In genomic region chr11:17972987-17973386, GRCh38 we compare ENCODE assay signal across 8 cellular contexts. TPM values are rescaled to one million over a fixed set of nuclear protein-coding genes. Genes with fewer than 3 reads are reported as not detected.
A peak's percentile ranks its signal among the peaks of the same experiment; 100 is the strongest.
DNase-seq lines count a peak whose midpoint lies in the region; ATAC-seq and TF ChIP-seq lines count a peak whose summit lies in the region.

No MANE protein-coding gene starts in this region.

- peaks cover 14% of the 10 kb centered on the region for H3K36me3 ChIP-seq in OCI-LY3 (replicated peaks; ENCODE audit: low read depth, low read length)
- H3K36me3 ChIP-seq in neural cell (ENCODE audit: insufficient read depth, low read length), result peaks cover 16% of the 10 kb centered on the region

- no peaks in the 10 kb centered on the region for H3F3A ChIP-seq in neural cell (ENCODE audit: insufficient read depth, low read length, poor library complexity, severe bottlenecking)

- peak; percentile 44 for TF ChIP-seq RAD21 in neural cell (conservative IDR thresholded peaks at IDR 0.05)

- H3K4me2 ChIP-seq in OCI-LY3 (ENCODE audit: low read length), result no peak overlapping the region
- no peak overlapping the region for H3K4me2 ChIP-seq in neural cell (ENCODE audit: low read length)

- no peaks in the 10 kb centered on the region for H3K9me2 ChIP-seq in neural cell (ENCODE audit: insufficient read depth, low read length)

- ATAC-seq in HG02885 (IDR thresholded peaks at IDR 0.05; ENCODE audit: poor library complexity, unreplicated experiment) (no peak), HG03460 (IDR thresholded peaks at IDR 0.05; ENCODE audit: unreplicated experiment) (no peak)

- H2AFZ ChIP-seq in OCI-LY3 (ENCODE audit: low read depth, low read length) (no peak overlapping the region), neural cell (ENCODE audit: low read depth, low read length) (no peak overlapping the region)

- TF ChIP-seq CTCF in OCI-LY3 (IDR thresholded peaks at IDR 0.05; ENCODE audit: low read depth, low read length), result peak; percentile 45; the same call in 1 of the 2 replicates
- TF ChIP-seq CTCF in epithelial cell of esophagus (IDR thresholded peaks at IDR 0.05; ENCODE audit: insufficient read depth, low read depth, low read length, missing control alignments), result peak; percentile 87
- TF ChIP-seq CTCF in neural cell (IDR thresholded peaks at IDR 0.05; ENCODE audit: poor library complexity, severe bottlenecking), result peak; percentile 50

- H3K4me1 ChIP-seq in OCI-LY3 (ENCODE audit: low read length), result no peaks in the 10 kb centered on the region

- H3K27ac ChIP-seq in OCI-LY3 (ENCODE audit: low read length) (no peak overlapping the region), neural cell (ENCODE audit: low read length) (no peak overlapping the region)

- H3K4me3 ChIP-seq in OCI-LY3 (ENCODE audit: low read length) (no peak overlapping the region), epithelial cell of esophagus (ENCODE audit: low read length) (no peak overlapping the region), neural cell (ENCODE audit: low read length) (no peak overlapping the region)

- H3K27me3 ChIP-seq in OCI-LY3 (ENCODE audit: low read depth, low read length) (no peaks in the 10 kb centered on the region), neural cell (ENCODE audit: insufficient read depth, low read depth, low read length) (no peaks in the 10 kb centered on the region)

- no peaks in the 10 kb centered on the region for H3K9me3 ChIP-seq in OCI-LY3 (ENCODE audit: insufficient read depth, low read length)
- peaks cover 5% of the 10 kb centered on the region for H3K9me3 ChIP-seq in neural cell (ENCODE audit: low read length)

- H4K20me1 ChIP-seq in OCI-LY3 (ENCODE audit: insufficient read depth, low read length) (no peaks in the 10 kb centered on the region), neural cell (ENCODE audit: insufficient read depth) (no peaks in the 10 kb centered on the region)

- no peak for TF ChIP-seq EP300 in neural cell (conservative IDR thresholded peaks at IDR 0.05; ENCODE audit: poor library complexity, severe bottlenecking)

- H3K79me2 ChIP-seq in OCI-LY3 (ENCODE audit: low read length) (no peaks in the 10 kb centered on the region), neural cell (replicated peaks; ENCODE audit: insufficient read depth, low read length) (no peaks in the 10 kb centered on the region)

- H3K9ac ChIP-seq in OCI-LY3 (ENCODE audit: low read length) (no peak overlapping the region), neural cell (ENCODE audit: low read length) (no peak overlapping the region)

- DNase-seq in NK-92 treated with Interleukin-12 subunit alpha and Interleukin-12 subunit beta, amount 100 ng/mL, for 24 hours (lab: John Stamatoyannopoulos, UW), result peak; percentile 3
- no peak for DNase-seq in NK-92 (lab: John Stamatoyannopoulos, UW; ENCODE audit: unreplicated experiment)
- peak; percentile 97 for DNase-seq in epithelial cell of esophagus (ENCODE audit: low read depth)
- DNase-seq in activated gamma-delta T cell treated with Interleukin-2 at 50 U/mL for 16 hours, result no peak

TF ChIP-seq in neural cell, 6 proteins besides CTCF, POLR2A, EP300 and RAD21:
- TF ChIP-seq SMC3 (conservative IDR thresholded peaks at IDR 0.05; ENCODE audit: poor library complexity) (peak; percentile 56), POLR2AphosphoS5 (IDR thresholded peaks at IDR 0.05) (no peak)

RNA-seq across cellular contexts. Expression of gene SERGEF, which starts 39.9 kb away (rescaled TPM):
- 49.6 and 60.0 TPM in 2 replicates for polyA plus RNA-seq in neural cell
- 50.6 TPM in 2 replicates for polyA minus RNA-seq in neural cell

Comparison
In these comparisons a context has a peak if more than half of its experiments do, and no peak if none do; other contexts are left out.
1. DNase-seq: peak in NK-92 treated with Interleukin-12 subunit alpha and Interleukin-12 subunit beta, amount 100 ng/mL, for 24 hours (single experiment) and epithelial cell of esophagus (single experiment); none in NK-92 (single experiment) and activated gamma-delta T cell treated with Interleukin-2 at 50 U/mL for 16 hours (single experiment).
2. Peak in every context shown above with its lines, with median percentiles within 50 percentile points of each other: CTCF ChIP-seq.